ENCODE assay signal across 16 cellular contexts in the genomic region with DNA sequence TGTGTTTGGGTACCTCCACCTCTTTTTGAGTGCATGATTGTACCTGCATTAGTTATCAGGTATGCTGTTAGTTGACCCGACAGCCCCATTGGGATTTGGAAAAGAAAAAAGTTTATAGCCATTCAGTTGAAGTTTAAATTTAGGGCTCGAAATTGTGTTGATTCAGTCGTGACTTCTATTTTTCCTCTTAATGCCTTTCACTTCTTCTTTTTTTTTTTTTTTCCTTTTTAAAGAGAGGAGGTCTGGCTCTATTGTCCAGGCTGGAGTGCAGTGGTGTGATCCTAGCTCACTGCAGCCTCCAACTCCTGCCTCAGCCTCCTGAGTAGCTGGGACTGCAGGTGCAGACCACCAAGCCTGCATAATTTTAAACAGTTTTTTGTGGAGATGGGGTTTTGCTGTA. TPM values are rescaled to one million over a fixed set of nuclear protein-coding genes. Genes with fewer than 3 reads are reported as not detected.
DNase-seq lines count a peak whose midpoint lies in the region; ATAC-seq lines count a peak whose summit lies in the region.
"Had no signal": no experiment of that assay in that cellular context is flagged by ENCODE, and none has a peak within 500 bp of the region (broad histone marks: within the 10 kb centered on the region; RNA-seq: fewer than 3 reads in every experiment).

No MANE protein-coding gene starts in this region.

- H2AK5ac ChIP-seq in trophoblast cell (ENCODE audit: low read length) (no peak overlapping the region), mesendoderm (ENCODE audit: low read length) (no peak overlapping the region)

- no peak overlapping the region for H3K18ac ChIP-seq in trophoblast cell (ENCODE audit: low read length)
- no peak overlapping the region for H3K18ac ChIP-seq in mesendoderm (ENCODE audit: low read length)

- H4K12ac ChIP-seq in trophoblast cell (ENCODE audit: low read depth, low read length): no peak overlapping the region

- H3K4me3 ChIP-seq in trophoblast cell (ENCODE audit: low read depth, low read length): no peak overlapping the region
- H3K4me3 ChIP-seq in mesendoderm (ENCODE audit: low read length): no peak overlapping the region
- H3K4me3 ChIP-seq: gastrocnemius medialis had no signal

- ATAC-seq in activated naive CD4-positive, alpha-beta T cell treated with anti-CD3 and anti-CD28 coated beads, Interleukin-2, amount 50 U/mL, for 72 hours: no peak
- ATAC-seq: gastrocnemius medialis had no signal

- H2BK5ac ChIP-seq in trophoblast cell (ENCODE audit: low read depth, low read length, poor library complexity) (no peak overlapping the region), mesendoderm (ENCODE audit: low read length) (no peak overlapping the region)

- no peak overlapping the region for H3K9ac ChIP-seq in trophoblast cell (ENCODE audit: low read length)
- H3K9ac ChIP-seq in mesendoderm (ENCODE audit: low read length): no peak overlapping the region

- no peak overlapping the region for H3K56ac ChIP-seq in mesendoderm (ENCODE audit: low read length)

- no peaks in the 10 kb centered on the region for H3K9me3 Mint-ChIP-seq in activated naive CD4-positive, alpha-beta T cell treated with anti-CD3 and anti-CD28 coated beads, Interleukin-2, amount 10 ng/mL, durations not matched to agents 7 days and 5 days
- H3K9me3 Mint-ChIP-seq in activated naive CD4-positive, alpha-beta T cell treated with anti-CD3 and anti-CD28 coated beads, Interleukin-2, amount 50 U/mL, for 72 hours: no peaks in the 10 kb centered on the region
- H3K9me3 Mint-ChIP-seq in activated T-helper 2 cell treated with anti-CD3 and anti-CD28 coated beads, Interferon-gamma antibody, Interleukin-2, Interleukin-4, amounts not matched to agents 10 μg/mL and 5 μg/mL and 100 μg/mL, durations not matched to agents 14 hours and 24 hours and 36 hours: no peaks in the 10 kb centered on the region
- H3K9me3 Mint-ChIP-seq: immature natural killer cell had no signal

- H3K27me3 ChIP-seq in trophoblast cell (ENCODE audit: insufficient read depth, low read length) (no peaks in the 10 kb centered on the region), mesendoderm (ENCODE audit: insufficient read depth, low read length, poor library complexity) (no peaks in the 10 kb centered on the region)
- H3K27me3 ChIP-seq: gastrocnemius medialis, neutrophil had no signal

- H2BK120ac ChIP-seq in trophoblast cell (ENCODE audit: insufficient read depth, low read length, poor library complexity) (no peak overlapping the region), mesendoderm (ENCODE audit: low read depth, low read length) (no peak overlapping the region)

- no peak for DNase-seq in activated naive CD4-positive, alpha-beta T cell treated with anti-CD3 and anti-CD28 coated beads, Interleukin-2, amount 10 ng/mL, durations not matched to agents 7 days and 5 days
- DNase-seq in activated naive CD4-positive, alpha-beta T cell treated with anti-CD3 and anti-CD28 coated beads, Interleukin-2, amount 50 U/mL, for 72 hours (ENCODE audit: low spot score in 2 of 2): no peak
- DNase-seq in MV-4-11 (lab: John Stamatoyannopoulos, UW): peak; percentile 48
- no peak for DNase-seq in activated T-helper 2 cell treated with anti-CD3 and anti-CD28 coated beads, Interferon-gamma antibody, Interleukin-2, Interleukin-4, amounts not matched to agents 10 μg/mL and 5 μg/mL and 100 μg/mL, durations not matched to agents 14 hours and 24 hours and 36 hours (ENCODE audit: low spot score)
- DNase-seq in trophoblast cell: no peak
- no peak for DNase-seq in mesendoderm
- no peak for DNase-seq in AG20443 (ENCODE audit: low spot score)
- no peak for DNase-seq in SKM-1 (lab: John Stamatoyannopoulos, UW; ENCODE audit: unreplicated experiment)
- DNase-seq: DMS153; gastrocnemius medialis; immature natural killer cell; NCI-H2081 treated with DMSO at 0.1 percent for 48 hours; NCI-H526; stimulated activated CD4-positive, alpha-beta T cell treated with anti-CD3 and anti-CD28 coated beads, Interleukin-4, amount 100 ng/mL, for 4 hours had no signal

- no peak overlapping the region for H4K5ac ChIP-seq in mesendoderm (ENCODE audit: low read length)

- H3K27ac Mint-ChIP-seq in activated naive CD4-positive, alpha-beta T cell treated with anti-CD3 and anti-CD28 coated beads, Interleukin-2, amount 10 ng/mL, durations not matched to agents 7 days and 5 days: peak overlapping the region; percentile 4
- no peak overlapping the region for H3K27ac Mint-ChIP-seq in activated naive CD4-positive, alpha-beta T cell treated with anti-CD3 and anti-CD28 coated beads, Interleukin-2, amount 50 U/mL, for 72 hours
- no peak overlapping the region for H3K27ac Mint-ChIP-seq in activated T-helper 2 cell treated with anti-CD3 and anti-CD28 coated beads, Interferon-gamma antibody, Interleukin-2, Interleukin-4, amounts not matched to agents 10 μg/mL and 5 μg/mL and 100 μg/mL, durations not matched to agents 14 hours and 24 hours and 36 hours

- H3K4me1 Mint-ChIP-seq in activated naive CD4-positive, alpha-beta T cell treated with anti-CD3 and anti-CD28 coated beads, Interleukin-2, amount 10 ng/mL, durations not matched to agents 7 days and 5 days: peaks cover 46% of the 10 kb centered on the region
- H3K4me1 Mint-ChIP-seq in activated T-helper 2 cell treated with anti-CD3 and anti-CD28 coated beads, Interferon-gamma antibody, Interleukin-2, Interleukin-4, amounts not matched to agents 10 μg/mL and 5 μg/mL and 100 μg/mL, durations not matched to agents 14 hours and 24 hours and 36 hours (ENCODE audit: low read depth): peaks cover 29% of the 10 kb centered on the region

- H4K8ac ChIP-seq in trophoblast cell (ENCODE audit: low read depth, low read length) (no peak overlapping the region), mesendoderm (ENCODE audit: low read depth, low read length) (no peak overlapping the region)

- WGBS in trophoblast cell (ENCODE audit: extremely low coverage, insufficient coverage, insufficient read length): no CpG with 5 or more reads among the region's 3 CpGs
- no CpG with 5 or more reads among the region's 3 CpGs for WGBS in mesendoderm (ENCODE audit: extremely low coverage, insufficient coverage, low lambda C conversion rate)

- H3K27ac ChIP-seq in trophoblast cell (ENCODE audit: low read depth, low read length) (no peak overlapping the region), mesendoderm (ENCODE audit: low read depth, low read length) (no peak overlapping the region)
- H3K27ac ChIP-seq: neutrophil, RWPE1 had no signal

- no peak overlapping the region for H3K14ac ChIP-seq in trophoblast cell (ENCODE audit: low read length)

- H3K23ac ChIP-seq in trophoblast cell (ENCODE audit: low read length) (no peak overlapping the region), mesendoderm (ENCODE audit: low read length) (no peak overlapping the region)

- H3K4ac ChIP-seq in trophoblast cell (ENCODE audit: low read depth, low read length) (peak overlapping the region; percentile 90), mesendoderm (ENCODE audit: low read depth, low read length) (no peak overlapping the region)

- H3K4me1 ChIP-seq in trophoblast cell (ENCODE audit: control insufficient read depth in 1 of 2, insufficient read depth in 2 of 2, low read length in 2 of 2): peaks cover 0 to 2% of the 10 kb centered on the region in 2 experiments
- peaks cover 2% of the 10 kb centered on the region for H3K4me1 ChIP-seq in mesendoderm (ENCODE audit: control insufficient read depth, low read depth, low read length)

- H3K9me3 ChIP-seq in trophoblast cell (ENCODE audit: insufficient read depth, low read depth, low read length): no peaks in the 10 kb centered on the region
- H3K9me3 ChIP-seq: gastrocnemius medialis, neutrophil had no signal

- no peak overlapping the region for H4K91ac ChIP-seq in trophoblast cell (ENCODE audit: low read depth, low read length)

- H3K27me3 Mint-ChIP-seq in activated naive CD4-positive, alpha-beta T cell treated with anti-CD3 and anti-CD28 coated beads, Interleukin-2, amount 10 ng/mL, durations not matched to agents 7 days and 5 days: no peaks in the 10 kb centered on the region
- no peaks in the 10 kb centered on the region for H3K27me3 Mint-ChIP-seq in activated T-helper 2 cell treated with anti-CD3 and anti-CD28 coated beads, Interferon-gamma antibody, Interleukin-2, Interleukin-4, amounts not matched to agents 10 μg/mL and 5 μg/mL and 100 μg/mL, durations not matched to agents 14 hours and 24 hours and 36 hours (ENCODE audit: low read depth)

- H3K36me3 Mint-ChIP-seq in activated naive CD4-positive, alpha-beta T cell treated with anti-CD3 and anti-CD28 coated beads, Interleukin-2, amount 10 ng/mL, durations not matched to agents 7 days and 5 days: peaks cover 29% of the 10 kb centered on the region
- H3K36me3 Mint-ChIP-seq in activated naive CD4-positive, alpha-beta T cell treated with anti-CD3 and anti-CD28 coated beads, Interleukin-2, amount 50 U/mL, for 72 hours: peaks cover 35 to 37% of the 10 kb centered on the region in 2 donors
- H3K36me3 Mint-ChIP-seq in activated T-helper 2 cell treated with anti-CD3 and anti-CD28 coated beads, Interferon-gamma antibody, Interleukin-2, Interleukin-4, amounts not matched to agents 10 μg/mL and 5 μg/mL and 100 μg/mL, durations not matched to agents 14 hours and 24 hours and 36 hours (ENCODE audit: low read depth): peaks cover 54% of the 10 kb centered on the region

- no peak overlapping the region for H2AFZ ChIP-seq in trophoblast cell (ENCODE audit: insufficient read depth, low read length, poor library complexity)

- peaks cover 13% of the 10 kb centered on the region for H3K79me2 ChIP-seq in trophoblast cell (ENCODE audit: control insufficient read depth, insufficient read depth, low read length, poor library complexity)
- H3K79me2 ChIP-seq in mesendoderm (ENCODE audit: control insufficient read depth, insufficient read depth, low read length): peaks cover 28% of the 10 kb centered on the region

- CTCF ChIA-PET in activated naive CD4-positive, alpha-beta T cell treated with anti-CD3 and anti-CD28 coated beads, Interleukin-2, amount 10 ng/mL, durations not matched to agents 7 days and 5 days (lab: Charles Lee): no interaction called here

- no peak overlapping the region for H2BK12ac ChIP-seq in trophoblast cell (ENCODE audit: low read length)

- H3K4me2 ChIP-seq in trophoblast cell (ENCODE audit: low read length) (no peak overlapping the region), mesendoderm (ENCODE audit: low read length) (no peak overlapping the region)

- H3K36me3 ChIP-seq in trophoblast cell (ENCODE audit: control insufficient read depth in 1 of 2, insufficient read depth in 2 of 2, low read length in 2 of 2) (peaks cover 11 to 15% of the 10 kb centered on the region in 2 experiments), mesendoderm (ENCODE audit: control insufficient read depth, insufficient read depth, low read length) (peaks cover 3% of the 10 kb centered on the region)

- no peak overlapping the region for H2BK15ac ChIP-seq in mesendoderm (replicated peaks; ENCODE audit: low read depth)

- H3K79me1 ChIP-seq in trophoblast cell (ENCODE audit: low read length) (peaks cover 15% of the 10 kb centered on the region), mesendoderm (ENCODE audit: low read length) (peaks cover 6% of the 10 kb centered on the region)

- peak overlapping the region; percentile 12 for H3K4me3 Mint-ChIP-seq in activated naive CD4-positive, alpha-beta T cell treated with anti-CD3 and anti-CD28 coated beads, Interleukin-2, amount 10 ng/mL, durations not matched to agents 7 days and 5 days
- H3K4me3 Mint-ChIP-seq in activated T-helper 2 cell treated with anti-CD3 and anti-CD28 coated beads, Interferon-gamma antibody, Interleukin-2, Interleukin-4, amounts not matched to agents 10 μg/mL and 5 μg/mL and 100 μg/mL, durations not matched to agents 14 hours and 24 hours and 36 hours (ENCODE audit: low read depth): peak overlapping the region; percentile 24

- intact Hi-C loops in activated T-helper 2 cell treated with anti-CD3 and anti-CD28 coated beads, Interferon-gamma antibody, Interleukin-2, Interleukin-4, amounts not matched to agents 10 μg/mL and 5 μg/mL and 100 μg/mL, durations not matched to agents 14 hours and 24 hours and 36 hours (cut with micrococcal nuclease): loop anchor here (10.0 kb wide), 1 partner anchor 640 kb away; a partner anchor contains a TSS

RNA-seq across cellular contexts. Expression of a gene that starts 2.3 kb away (rescaled TPM):
- 100 to 1,000 TPM; 112 to 143 TPM for total RNA-seq in activated naive CD4-positive, alpha-beta T cell treated with anti-CD3 and anti-CD28 coated beads, Interleukin-2, amount 50 U/mL, for 72 hours
- 187 and 198 TPM in 2 replicates for total RNA-seq in activated T-helper 2 cell treated with anti-CD3 and anti-CD28 coated beads, Interferon-gamma antibody, Interleukin-2, Interleukin-4, amounts not matched to agents 10 μg/mL and 5 μg/mL and 100 μg/mL, durations not matched to agents 14 hours and 24 hours and 36 hours
- polyA plus RNA-seq in trophoblast cell (2013): 298 and 323 TPM in 2 replicates
- 126 TPM for polyA plus RNA-seq in mesendoderm (2013, experiment 1 of 2)
- polyA plus RNA-seq in mesendoderm (2013, experiment 2 of 2): 125 TPM

RNA-seq across cellular contexts. Expression of a gene that starts 25.7 kb away (rescaled TPM):
- total RNA-seq in activated naive CD4-positive, alpha-beta T cell treated with anti-CD3 and anti-CD28 coated beads, Interleukin-2, amount 50 U/mL, for 72 hours: 10 to 100 TPM; 12.4 to 33.0 TPM
- total RNA-seq in activated T-helper 2 cell treated with anti-CD3 and anti-CD28 coated beads, Interferon-gamma antibody, Interleukin-2, Interleukin-4, amounts not matched to agents 10 μg/mL and 5 μg/mL and 100 μg/mL, durations not matched to agents 14 hours and 24 hours and 36 hours: 44.4 and 50.9 TPM in 2 replicates
- 122 and 131 TPM in 2 replicates for polyA plus RNA-seq in trophoblast cell (2013)
- 134 TPM for polyA plus RNA-seq in mesendoderm (2013, experiment 1 of 2)
- 132 TPM for polyA plus RNA-seq in mesendoderm (2013, experiment 2 of 2)

RNA-seq across cellular contexts. Expression of a gene that starts 30.0 kb away (rescaled TPM):
- 100 to 1,000 TPM; 112 to 137 TPM for total RNA-seq in activated naive CD4-positive, alpha-beta T cell treated with anti-CD3 and anti-CD28 coated beads, Interleukin-2, amount 50 U/mL, for 72 hours
- 109 and 110 TPM in 2 replicates for total RNA-seq in activated T-helper 2 cell treated with anti-CD3 and anti-CD28 coated beads, Interferon-gamma antibody, Interleukin-2, Interleukin-4, amounts not matched to agents 10 μg/mL and 5 μg/mL and 100 μg/mL, durations not matched to agents 14 hours and 24 hours and 36 hours
- polyA plus RNA-seq in trophoblast cell (2013): 22.8 and 24.8 TPM in 2 replicates
- polyA plus RNA-seq in mesendoderm (2013, experiment 1 of 2): 84.7 TPM
- 83.7 TPM for polyA plus RNA-seq in mesendoderm (2013, experiment 2 of 2)
